8 cellular contexts compared by ENCODE assay signal in the genomic region with DNA sequence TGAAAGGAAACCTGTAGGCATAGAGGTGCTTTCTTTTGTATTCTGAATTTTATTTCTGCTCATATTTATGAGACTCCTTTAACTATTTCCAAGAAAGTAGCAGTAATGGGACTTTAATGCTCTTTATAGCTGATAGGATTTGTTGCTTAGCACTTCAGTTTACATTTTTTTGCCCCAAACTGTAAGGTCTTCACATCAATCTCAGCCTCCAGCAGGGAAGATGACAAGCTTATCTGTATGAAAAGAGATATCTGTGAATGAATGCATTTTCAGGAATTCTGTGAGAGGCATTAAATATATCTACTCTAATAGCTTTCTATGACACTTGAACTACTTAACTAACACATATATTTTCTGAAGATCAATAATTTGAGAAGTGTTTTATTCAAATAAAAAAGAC.
"Had no signal": no experiment of that assay in that cellular context is flagged by ENCODE, and none has a peak within 500 bp of the region (broad histone marks: within the 10 kb centered on the region; RNA-seq: fewer than 3 reads in every experiment).

No MANE protein-coding gene starts in this region.

- H3K9ac ChIP-seq: GM23248 had no signal

- H3K36me3 ChIP-seq: HAP-1 had no signal

- H2AFZ ChIP-seq: GM23248, GM23338 had no signal

- H3K27ac ChIP-seq: GM23248 had no signal

- H3K9me3 ChIP-seq: HAP-1 had no signal

- H3K4me2 ChIP-seq: GM23338 had no signal

- H3K4me1 ChIP-seq: HAP-1 had no signal

- H3K4me3 ChIP-seq: GM23248, GM23338, HAP-1 had no signal

- DNase-seq: GM23248, GOT3, H7, H9, HCEC 1CT, HFFc6 had no signal
